Comparison of ENCODE assay signal across 1 cellular context in genomic region chr3:19946832-19947548, GRCh38.
TF ChIP-seq lines count a peak whose summit lies in the region.

RAB5A (plus strand) TSS chr3:19947097; CDS start chr3:19950899, 3,802 bp downstream.

TF ChIP-seq in HEK293, 187 proteins besides CTCF, POLR2A, EP300 and RAD21 (continued from another document):
- peak; percentile 79 for TF ChIP-seq PATZ1 (tag by site-specific recombination; IDR thresholded peaks at IDR 0.05)
- no peak for TF ChIP-seq ZNF704 (tag by site-specific recombination; IDR thresholded peaks at IDR 0.05)
- TF ChIP-seq ZNF626 (tag by site-specific recombination; IDR thresholded peaks at IDR 0.05): no peak
- peak; percentile 83 for TF ChIP-seq ZNF2 (tag by site-specific recombination; IDR thresholded peaks at IDR 0.05)
- TF ChIP-seq ZNF114 (tag by site-specific recombination; IDR thresholded peaks at IDR 0.05): no peak
- TF ChIP-seq ZNF311 (tag by site-specific recombination; IDR thresholded peaks at IDR 0.05; ENCODE audit: borderline replicate concordance): no peak
- TF ChIP-seq PRDM6 (tag by site-specific recombination; IDR thresholded peaks at IDR 0.05): no peak
- no peak; the same call in 1 of the 2 replicates for TF ChIP-seq ZNF580 (tag by site-specific recombination; IDR thresholded peaks at IDR 0.05)
- no peak for TF ChIP-seq ZNF280C (tag by site-specific recombination; IDR thresholded peaks at IDR 0.05)
- TF ChIP-seq ZNF449 (tag by site-specific recombination; IDR thresholded peaks at IDR 0.05): no peak
- no peak for TF ChIP-seq ZNF639 (tag by site-specific recombination; IDR thresholded peaks at IDR 0.05)
- no peak for TF ChIP-seq ZFP3 (tag by site-specific recombination; IDR thresholded peaks at IDR 0.05; ENCODE audit: low read depth)
- peak; percentile 74; the same call in 1 of the 2 replicates for TF ChIP-seq ZNF610 (tag by site-specific recombination; IDR thresholded peaks at IDR 0.05; ENCODE audit: borderline replicate concordance)
- no peak for TF ChIP-seq ZNF37A (tag by site-specific recombination; IDR thresholded peaks at IDR 0.05)
- 0 out of 2 replicates have a peak, but pooled peaks have one; percentile 51 for TF ChIP-seq YY2 (tag by site-specific recombination; IDR thresholded peaks at IDR 0.05)
- peak; percentile 72; the same call in 1 of the 2 replicates for TF ChIP-seq ZNF692 (tag by site-specific recombination; IDR thresholded peaks at IDR 0.05)
- TF ChIP-seq ZNF654 (tag by site-specific recombination; IDR thresholded peaks at IDR 0.05; ENCODE audit: low read depth): no peak
- TF ChIP-seq ZBTB7A (tag by site-specific recombination; IDR thresholded peaks at IDR 0.05; ENCODE audit: low read depth): no peak
- peak; percentile 98 for TF ChIP-seq ZBTB11 (tag by site-specific recombination; conservative IDR thresholded peaks at IDR 0.05; ENCODE audit: low read depth)
- TF ChIP-seq ZNF350 (tag by site-specific recombination; IDR thresholded peaks at IDR 0.05): no peak
- TF ChIP-seq ZNF24 (tag by site-specific recombination; IDR thresholded peaks at IDR 0.05): peak; percentile 61
- TF ChIP-seq ZNF223 (tag by site-specific recombination; IDR thresholded peaks at IDR 0.05): no peak
- no peak for TF ChIP-seq ZSCAN23 (tag by site-specific recombination; IDR thresholded peaks at IDR 0.05)
- TF ChIP-seq ZNF202 (tag by site-specific recombination; IDR thresholded peaks at IDR 0.05; ENCODE audit: borderline replicate concordance): no peak
- TF ChIP-seq MZF1 (tag by site-specific recombination; IDR thresholded peaks at IDR 0.05; ENCODE audit: borderline replicate concordance): peak; percentile 34; the same call in 1 of the 2 replicates
- TF ChIP-seq GLI2 (tag by site-specific recombination; IDR thresholded peaks at IDR 0.05; ENCODE audit: borderline replicate concordance, low read depth): no peak
- peak; percentile 55 for TF ChIP-seq KLF16 (tag by site-specific recombination; IDR thresholded peaks at IDR 0.05)
- TF ChIP-seq ELK4 (IDR thresholded peaks at IDR 0.05; ENCODE audit: borderline replicate concordance, low read depth, low read length): no peak; the same call in 1 of the 2 replicates
- no peak for TF ChIP-seq ZNF423 (tag by site-specific recombination; IDR thresholded peaks at IDR 0.05)
- TF ChIP-seq ZNF292 (tag by site-specific recombination; IDR thresholded peaks at IDR 0.05; ENCODE audit: borderline replicate concordance, low read depth): no peak
- no peak for TF ChIP-seq ZNF184 (tag by site-specific recombination; IDR thresholded peaks at IDR 0.05)
- TF ChIP-seq SP7 (tag by site-specific recombination; IDR thresholded peaks at IDR 0.05): peak; percentile 68; the same call in 1 of the 2 replicates
- TF ChIP-seq ZNF555 (tag by site-specific recombination; conservative IDR thresholded peaks at IDR 0.05): no peak
- no peak for TF ChIP-seq ZNF19 (tag by site-specific recombination; IDR thresholded peaks at IDR 0.05; ENCODE audit: low read depth)
- TF ChIP-seq ZNF341 (tag by site-specific recombination; IDR thresholded peaks at IDR 0.05; ENCODE audit: low read depth): peak; percentile 98
- TF ChIP-seq ZNF792 (tag by site-specific recombination; IDR thresholded peaks at IDR 0.05): no peak
- no peak for TF ChIP-seq TRIM28 (IDR thresholded peaks at IDR 0.05; ENCODE audit: borderline replicate concordance, low read length)
